1 cellular context compared by ENCODE assay signal in genomic region chr22:38201371-38201717, GRCh38.
TF ChIP-seq lines count a peak whose summit lies in the region.

No MANE protein-coding gene starts in this region.

TF ChIP-seq in HCT116, 20 proteins besides CTCF, POLR2A, EP300 and RAD21 (continued from another document):
- TF ChIP-seq CEBPB (IDR thresholded peaks at IDR 0.05; ENCODE audit: low read depth) (no peak), SP1 (IDR thresholded peaks at IDR 0.05; ENCODE audit: low read depth) (no peak), REST (IDR thresholded peaks at IDR 0.05; ENCODE audit: low read depth) (no peak), FOSL1 (IDR thresholded peaks at IDR 0.05; ENCODE audit: low read depth) (no peak), ZBTB33 (IDR thresholded peaks at IDR 0.05; ENCODE audit: extremely low read depth, insufficient replicate concordance, low read length) (no peak), MAX (IDR thresholded peaks at IDR 0.05) (no peak)
TF ChIP-seq in HCT116: peak in this region for 0.
